12 cellular contexts compared by ENCODE assay signal in the genomic region with DNA sequence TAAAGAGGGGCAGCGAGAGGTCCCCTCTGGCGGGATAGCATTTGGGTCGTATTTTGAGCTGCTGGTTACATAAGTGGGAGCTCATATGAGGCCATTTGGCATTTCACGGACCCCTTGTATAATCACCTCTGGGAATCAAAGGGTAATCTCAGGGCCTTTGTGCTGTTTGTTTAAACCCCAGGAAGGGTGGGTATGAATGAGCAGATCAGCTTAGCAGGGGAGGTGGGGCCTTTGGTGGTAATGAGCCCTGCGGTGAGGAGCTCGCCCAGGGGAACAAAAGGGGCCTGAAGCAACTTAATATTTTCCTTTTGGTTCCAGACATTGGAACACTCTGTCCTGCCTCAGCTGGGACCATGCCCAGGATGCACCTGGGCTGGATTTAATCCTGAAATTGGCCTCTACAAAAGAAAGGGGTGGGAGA. TPM values are rescaled to one million over a fixed set of nuclear protein-coding genes. Genes with fewer than 3 reads are reported as not detected.
DNase-seq lines count a peak whose midpoint lies in the region; ATAC-seq and TF ChIP-seq lines count a peak whose summit lies in the region.
"Had no signal": no experiment of that assay in that cellular context is flagged by ENCODE, and none has a peak within 500 bp of the region (broad histone marks: within the 10 kb centered on the region; RNA-seq: fewer than 3 reads in every experiment).

No MANE protein-coding gene starts in this region.

- DNase-seq in left ventricle myocardium superior (no peak), right cardiac atrium (no peak), chondrocyte (ENCODE audit: low spot score) (no peak), neural progenitor cell (ENCODE audit: low spot score) (peak; percentile 80), HCEC 1CT (no peak), KBM-7 (no peak)
- DNase-seq: activated T-cell treated with anti-CD3 and anti-CD28 coated beads, Interleukin-2, amount 50 U/mL, for 48 hours; NCI-H2081 treated with DMSO at 0.1 percent for 48 hours; stimulated activated naive CD4-positive, alpha-beta T cell had no signal

- peak overlapping the region; percentile 89 for H3K27ac Mint-ChIP-seq in chondrocyte (ENCODE audit: unreplicated experiment)
- H3K27ac Mint-ChIP-seq in neural progenitor cell: peak overlapping the region; percentile 64

- H3K9ac ChIP-seq in neural progenitor cell: no peak overlapping the region

- 67% methylated on average over 6 of the region's 6 CpGs for WGBS in right cardiac atrium

- peaks cover 70% of the 10 kb centered on the region for H3K79me2 ChIP-seq in neural progenitor cell (ENCODE audit: low read depth)

- H3K9me3 ChIP-seq in right cardiac atrium (ENCODE audit: control insufficient read depth, low read length) (no peaks in the 10 kb centered on the region), neural progenitor cell (ENCODE audit: low read depth) (no peaks in the 10 kb centered on the region)
- H3K9me3 ChIP-seq: neutrophil had no signal

- H3K27me3 Mint-ChIP-seq in chondrocyte (ENCODE audit: low read depth): no peaks in the 10 kb centered on the region
- H3K27me3 Mint-ChIP-seq in neural progenitor cell (ENCODE audit: insufficient read depth, low read depth): peaks cover 7% of the 10 kb centered on the region

- ATAC-seq in left ventricle myocardium superior (peak; percentile 24), right cardiac atrium (no peak), HG02885 (IDR thresholded peaks at IDR 0.05; ENCODE audit: poor library complexity, unreplicated experiment) (no peak), HG03095 (IDR thresholded peaks at IDR 0.05; ENCODE audit: unreplicated experiment) (no peak)

- intact Hi-C loops in left ventricle myocardium superior (cut with micrococcal nuclease): no loop called here
- intact Hi-C loops in right cardiac atrium (cut with DNase I): no loop called here

- H3K4me3 Mint-ChIP-seq in chondrocyte (ENCODE audit: unreplicated experiment) (no peak overlapping the region), neural progenitor cell (peak overlapping the region; percentile 58)

- peak overlapping the region; percentile 72 for H3K4me2 ChIP-seq in neural progenitor cell

- no peak overlapping the region for H3K27ac ChIP-seq in right cardiac atrium (ENCODE audit: low read length)
- H3K27ac ChIP-seq in neural progenitor cell: peak overlapping the region; percentile 63
- H3K27ac ChIP-seq: neutrophil had no signal

- peaks cover 6% of the 10 kb centered on the region for H3K9me3 Mint-ChIP-seq in chondrocyte (ENCODE audit: low read depth)
- peaks cover 19% of the 10 kb centered on the region for H3K9me3 Mint-ChIP-seq in neural progenitor cell

- TF ChIP-seq CTCF in chondrocyte (IDR thresholded peaks at IDR 0.05) (no peak), neural progenitor cell (IDR thresholded peaks at IDR 0.05) (no peak)

- H3K27me3 ChIP-seq in right cardiac atrium (ENCODE audit: control insufficient read depth, insufficient read depth) (no peaks in the 10 kb centered on the region), neural progenitor cell (no peaks in the 10 kb centered on the region)

- H3K4me1 ChIP-seq in right cardiac atrium (ENCODE audit: control insufficient read depth, insufficient read depth, low read length) (peaks cover 12% of the 10 kb centered on the region), neural progenitor cell (peaks cover 21% of the 10 kb centered on the region)

- H3K4me1 Mint-ChIP-seq in chondrocyte (ENCODE audit: low read depth) (peaks cover 62% of the 10 kb centered on the region), neural progenitor cell (peaks cover 38% of the 10 kb centered on the region)

- H3K36me3 Mint-ChIP-seq in chondrocyte (ENCODE audit: low read depth) (peaks cover 14% of the 10 kb centered on the region), neural progenitor cell (peaks cover 38% of the 10 kb centered on the region)

- peaks cover 23% of the 10 kb centered on the region for H3F3A ChIP-seq in neural progenitor cell (ENCODE audit: low read depth)

- in situ Hi-C loops in KBM-7 (cut with MboI; ENCODE audit: low pct_unique_long_range_greater_than_20kb, low sequenced_read_pairs): no loop called here

- H3K4me3 ChIP-seq in right cardiac atrium (ENCODE audit: low read length) (no peak overlapping the region), neural progenitor cell (peak overlapping the region; percentile 28)

- H4K20me1 ChIP-seq in neural progenitor cell (ENCODE audit: low read depth): peaks cover 72% of the 10 kb centered on the region

- no peak overlapping the region for H2AFZ ChIP-seq in neural progenitor cell (replicated peaks)

- no peaks in the 10 kb centered on the region for H3K36me3 ChIP-seq in neural progenitor cell
- H3K36me3 ChIP-seq: neutrophil had no signal

RNA-seq across cellular contexts. Expression of gene TSKU, which starts 10.2 kb away (rescaled TPM):
- 11.1 TPM for total RNA-seq in left ventricle myocardium superior
- 10 to 100 TPM; 10.6 to 26.8 (median 15.3) TPM for total RNA-seq in right cardiac atrium
- 14.1 TPM for polyA plus RNA-seq in right cardiac atrium
- total RNA-seq in chondrocyte: 41.7 to 46.2 TPM (median 42.3 TPM) in 3 replicates
- total RNA-seq in neural progenitor cell (ENCODE audit: low replicate concordance): 7.1 and 22.8 TPM in 2 replicates
